In genomic region chr3:194685050-194685722, GRCh38 we compare ENCODE assay signal across 8 cellular contexts. TPM values are rescaled to one million over a fixed set of nuclear protein-coding genes. Genes with fewer than 3 reads are reported as not detected.
DNase-seq lines count a peak whose midpoint lies in the region; ATAC-seq and TF ChIP-seq lines count a peak whose summit lies in the region.

No MANE protein-coding gene starts in this region.

- H3K36me3 Mint-ChIP-seq in Caco-2 (ENCODE audit: insufficient read depth, unreplicated experiment) = peaks cover 12% of the 10 kb centered on the region
- H3K36me3 Mint-ChIP-seq in natural killer cell treated with Interleukin-12 subunit alpha and Interleukin-12 subunit beta and Interleukin-15 and Interleukin-18, amount 100 ng/mL, for 72 hours = no peaks in the 10 kb centered on the region

- intact Hi-C loops in Caco-2 (cut with micrococcal nuclease; ENCODE audit: unreplicated experiment) = loop anchor here (5.0 to 10.0 kb wide), 2 partner anchors 37 to 190 kb away; no protein-coding TSS in a partner anchor

- no peaks in the 10 kb centered on the region for H3K36me3 ChIP-seq in Caco-2 (ENCODE audit: control insufficient read depth, insufficient read depth, low read length)

- H3K9me3 Mint-ChIP-seq in Caco-2 (ENCODE audit: unreplicated experiment) = no peaks in the 10 kb centered on the region
- H3K9me3 Mint-ChIP-seq in natural killer cell treated with Interleukin-12 subunit alpha and Interleukin-12 subunit beta and Interleukin-15 and Interleukin-18, amount 100 ng/mL, for 72 hours = no peaks in the 10 kb centered on the region

- CTCF ChIA-PET in Caco-2 (lab: Charles Lee) = no interaction called here

- H3K27ac Mint-ChIP-seq in Caco-2 (ENCODE audit: unreplicated experiment) = peak overlapping the region; percentile 73
- H3K27ac Mint-ChIP-seq in natural killer cell treated with Interleukin-12 subunit alpha and Interleukin-12 subunit beta and Interleukin-15 and Interleukin-18, amount 100 ng/mL, for 72 hours = peak overlapping the region; percentile 71 to 85

- no peaks in the 10 kb centered on the region for H3K27me3 ChIP-seq in Caco-2 (replicated peaks; ENCODE audit: control insufficient read depth, insufficient read depth, low read length)

- H3K4me3 Mint-ChIP-seq in Caco-2 (ENCODE audit: unreplicated experiment) = peak overlapping the region; percentile 80
- peak overlapping the region; percentile 92 for H3K4me3 Mint-ChIP-seq in natural killer cell treated with Interleukin-12 subunit alpha and Interleukin-12 subunit beta and Interleukin-15 and Interleukin-18, amount 100 ng/mL, for 72 hours

- ATAC-seq in HG02642 (IDR thresholded peaks at IDR 0.05; ENCODE audit: poor library complexity, unreplicated experiment) (peak; percentile 0), GM19463 (IDR thresholded peaks at IDR 0.05; ENCODE audit: unreplicated experiment) (no peak)
- peak; percentile 22 to 34 for ATAC-seq in natural killer cell treated with Interleukin-12 subunit alpha and Interleukin-12 subunit beta and Interleukin-15 and Interleukin-18, amount 100 ng/mL, for 72 hours

- POLR2A ChIA-PET in Caco-2 (lab: Charles Lee) = no interaction called here

- DNase-seq in Caco-2 (no peak), astrocyte of the spinal cord (ENCODE audit: low read depth, low spot score) (no peak), cortex of kidney (lab: John Stamatoyannopoulos, UW) (no peak), AG08396 (ENCODE audit: low spot score) (no peak), KBM-7 (no peak)
- no peak for DNase-seq in natural killer cell treated with Interleukin-12 subunit alpha and Interleukin-12 subunit beta and Interleukin-15 and Interleukin-18, amount 100 ng/mL, for 72 hours (ENCODE audit: low spot score)

- BruUV-seq in Caco-2 (replicated peaks; lab: Mats Ljungman, UMichigan) = no TSS peak

- H3K4me3 ChIP-seq in Caco-2 (ENCODE audit: low read depth, low read length) (peak overlapping the region; percentile 61), astrocyte of the spinal cord (ENCODE audit: low read depth, low read length) (peak overlapping the region; percentile 86)

- H3K9me3 ChIP-seq in Caco-2 = no peaks in the 10 kb centered on the region

- peaks cover 21% of the 10 kb centered on the region for H3K4me1 Mint-ChIP-seq in Caco-2 (ENCODE audit: low read depth, unreplicated experiment)
- H3K4me1 Mint-ChIP-seq in natural killer cell treated with Interleukin-12 subunit alpha and Interleukin-12 subunit beta and Interleukin-15 and Interleukin-18, amount 100 ng/mL, for 72 hours (ENCODE audit: low read depth in 2 of 2) = peaks cover 51 to 60% of the 10 kb centered on the region in 2 donors

- in situ Hi-C loops in astrocyte of the spinal cord (cut with HindIII; ENCODE audit: low sequenced_read_pairs) = loop anchor here (10.0 kb wide), 1 partner anchor 570 kb away; no protein-coding TSS in a partner anchor
- in situ Hi-C loops in KBM-7 (cut with MboI; ENCODE audit: low pct_unique_long_range_greater_than_20kb, low sequenced_read_pairs) = loop anchor here (10.0 to 25.0 kb wide), 3 partner anchors 427 to 852 kb away; partner anchors contain the start of gene PPP1R2

- no peaks in the 10 kb centered on the region for H3K27me3 Mint-ChIP-seq in Caco-2 (ENCODE audit: insufficient read depth, unreplicated experiment)
- no peaks in the 10 kb centered on the region for H3K27me3 Mint-ChIP-seq in natural killer cell treated with Interleukin-12 subunit alpha and Interleukin-12 subunit beta and Interleukin-15 and Interleukin-18, amount 100 ng/mL, for 72 hours

- peaks cover 10% of the 10 kb centered on the region; the same call in 1 of the 2 replicates for H3K4me1 ChIP-seq in Caco-2

- TF ChIP-seq CTCF in Caco-2 (IDR thresholded peaks at IDR 0.05; ENCODE audit: insufficient read depth in 1 of 2, low read depth in 1 of 2, low read length in 1 of 2, severe bottlenecking in 1 of 2, unreplicated experiment in 1 of 2) (no peak), astrocyte of the spinal cord (IDR thresholded peaks at IDR 0.05; ENCODE audit: low read depth, low read length) (no peak)

RNA-seq across cellular contexts. Expression of gene FAM43A, which starts 0.5 kb away (rescaled TPM):
- total RNA-seq in Caco-2 (2022) = 3.5 and 4.0 TPM in 2 replicates
- 10 to 100 TPM; 11.6 to 50.2 TPM for total RNA-seq in natural killer cell treated with Interleukin-12 subunit alpha and Interleukin-12 subunit beta and Interleukin-15 and Interleukin-18, amount 100 ng/mL, for 72 hours

RNA-seq across cellular contexts. Expression of gene LSG1, which starts 13.2 kb away (rescaled TPM):
- 48.0 and 55.0 TPM in 2 replicates for total RNA-seq in Caco-2 (2022)
- 10 to 100 TPM; 38.7 to 63.3 TPM for total RNA-seq in natural killer cell treated with Interleukin-12 subunit alpha and Interleukin-12 subunit beta and Interleukin-15 and Interleukin-18, amount 100 ng/mL, for 72 hours

RNA-seq across cellular contexts. Expression of gene TMEM44, which starts 52.0 kb away (rescaled TPM):
- total RNA-seq in Caco-2 (2022) = 11.8 and 16.3 TPM in 2 replicates
- total RNA-seq in natural killer cell treated with Interleukin-12 subunit alpha and Interleukin-12 subunit beta and Interleukin-15 and Interleukin-18, amount 100 ng/mL, for 72 hours = 1 to 10 TPM; 4.7 to 8.5 TPM
